Comparison of ENCODE assay signal across 8 cellular contexts in the genomic region with DNA sequence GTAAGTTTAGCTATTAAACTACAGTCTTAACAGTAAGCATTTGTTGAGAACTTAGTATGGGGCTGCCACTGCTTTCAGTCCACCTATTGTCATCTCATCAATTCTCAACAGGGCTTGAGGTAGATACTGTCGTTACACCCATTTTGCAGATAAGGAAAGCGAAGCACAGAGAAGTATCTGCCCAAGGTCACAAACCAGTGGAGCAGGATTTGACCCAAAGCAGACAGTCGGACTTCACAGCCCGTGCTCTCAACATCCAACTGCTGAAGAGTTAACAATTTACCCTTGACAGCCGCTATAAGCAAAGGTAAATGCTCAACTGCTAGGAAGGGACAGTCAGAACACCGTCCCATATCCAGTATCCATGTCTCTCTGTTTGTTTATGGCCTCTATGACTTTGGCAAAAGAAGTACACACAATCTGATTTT.
DNase-seq lines count a peak whose midpoint lies in the region; TF ChIP-seq lines count a peak whose summit lies in the region.

No MANE protein-coding gene starts in this region.

- CTCF ChIA-PET in GM10248 (lab: Yijun Ruan, JAX), result interaction anchor here (1.6 to 2.2 kb wide), 4 partner anchors 16 to 239 kb away, joined by 4 to 8 read pairs (median 5); no protein-coding TSS in a partner anchor

- in situ Hi-C loops in astrocyte of the spinal cord (cut with HindIII; ENCODE audit: low sequenced_read_pairs), result no loop called here

- peaks cover 4 to 64% (median 55%) of the 10 kb centered on the region in 5 donors for H3K4me1 ChIP-seq in subcutaneous abdominal adipose tissue (ENCODE audit: control insufficient read depth in 5 of 5, insufficient read depth in 5 of 5, low read length in 5 of 5)

- TF ChIP-seq CTCF in GM10266 (IDR thresholded peaks at IDR 0.05; ENCODE audit: control insufficient read depth, insufficient read depth, low read depth, missing control alignments) (no peak), astrocyte of the spinal cord (IDR thresholded peaks at IDR 0.05; ENCODE audit: low read depth, low read length) (no peak), GM10248 (IDR thresholded peaks at IDR 0.05; ENCODE audit: control extremely low read depth, extremely low read depth, low read depth, missing control alignments) (no peak)

- H3K9me3 ChIP-seq in subcutaneous abdominal adipose tissue (ENCODE audit: control insufficient read depth in 5 of 5, low read length in 5 of 5), result no peaks in the 10 kb centered on the region

- H3K27ac ChIP-seq in subcutaneous abdominal adipose tissue (ENCODE audit: low read depth, low read length), result peak overlapping the region; percentile 99

- H3K4me3 ChIP-seq in astrocyte of the spinal cord (ENCODE audit: low read depth, low read length), result peak overlapping the region; percentile 76
- peak overlapping the region; percentile 89 to 99 (median 90) for H3K4me3 ChIP-seq in subcutaneous abdominal adipose tissue (ENCODE audit: low read depth in 1 of 5, low read length in 5 of 5)

- H3K36me3 ChIP-seq in subcutaneous abdominal adipose tissue (ENCODE audit: control insufficient read depth in 5 of 5, insufficient read depth in 5 of 5, low read length in 5 of 5), result no peaks in the 10 kb centered on the region

- POLR2A ChIA-PET in GM10248 (lab: Yijun Ruan, JAX), result interaction anchor here (1.4 kb wide), 1 partner anchor 18 kb away, joined by 5 read pairs; no protein-coding TSS in a partner anchor

- H3K27me3 ChIP-seq in subcutaneous abdominal adipose tissue (ENCODE audit: control insufficient read depth in 5 of 5, insufficient read depth in 4 of 5, low read length in 5 of 5), result no peaks in the 10 kb centered on the region

- DNase-seq in GM10266 (ENCODE audit: extremely low spot score) (peak; percentile 36), MV-4-11 (lab: John Stamatoyannopoulos, UW) (peak; percentile 13), astrocyte of the spinal cord (ENCODE audit: low read depth, low spot score) (peak; percentile 42), kidney glomerular epithelial cell (lab: John Stamatoyannopoulos, UW) (peak; percentile 17), foreskin melanocyte (no peak), GM10248 (ENCODE audit: extremely low spot score) (no peak)
- no peak for DNase-seq in stimulated activated CD4-positive, alpha-beta T cell treated with anti-CD3 and anti-CD28 coated beads, Interleukin-4, amount 100 ng/mL, for 4 hours

- H3K9ac ChIP-seq in subcutaneous abdominal adipose tissue (ENCODE audit: low read length in 5 of 5), result peak overlapping the region; percentile 92 to 99 (median 98)

Comparison
In these comparisons a context has a peak if more than half of its experiments do, and no peak if none do; other contexts are left out.
1. DNase-seq: peak in GM10266 (single experiment), MV-4-11 (single experiment), astrocyte of the spinal cord (single experiment) and kidney glomerular epithelial cell (single experiment); none in stimulated activated CD4-positive, alpha-beta T cell treated with anti-CD3 and anti-CD28 coated beads, Interleukin-4, amount 100 ng/mL, for 4 hours (0 of 2), foreskin melanocyte (single experiment) and GM10248 (single experiment).